ENCODE assay signal across 12 cellular contexts in genomic region chr7:101927389-101928306, GRCh38.
DNase-seq lines count a peak whose midpoint lies in the region; ATAC-seq and TF ChIP-seq lines count a peak whose summit lies in the region.
"Had no signal": no experiment of that assay in that cellular context is flagged by ENCODE, and none has a peak within 500 bp of the region (broad histone marks: within the 10 kb centered on the region; RNA-seq: fewer than 3 reads in every experiment).

No MANE protein-coding gene starts in this region.

- H3K4me3 ChIP-seq in SK-N-SH (ENCODE audit: low read depth in 2 of 2, low read length in 1 of 2) (no peak overlapping the region), fibroblast of pulmonary artery (replicated peaks; ENCODE audit: low read depth, low read length) (no peak overlapping the region), mesendoderm (ENCODE audit: low read length) (no peak overlapping the region)
- H3K4me3 ChIP-seq: skin epidermis had no signal

- H3K9me2 ChIP-seq in SK-N-SH = no peaks in the 10 kb centered on the region

- no peak overlapping the region for H3K9ac ChIP-seq in SK-N-SH
- H3K9ac ChIP-seq in mesendoderm (ENCODE audit: low read length) = no peak overlapping the region

- no peak overlapping the region for H2AK5ac ChIP-seq in mesendoderm (ENCODE audit: low read length)

- no peaks in the 10 kb centered on the region for H3K9me3 ChIP-seq in SK-N-SH

- no peak for TF ChIP-seq RAD21 in SK-N-SH (IDR thresholded peaks at IDR 0.05; ENCODE audit: low read length)

- H3K4me2 ChIP-seq in SK-N-SH (no peak overlapping the region), mesendoderm (ENCODE audit: low read length) (no peak overlapping the region)

- WGBS in SK-N-SH (ENCODE audit: low lambda C conversion rate) = 89% methylated on average over 24 of the region's 24 CpGs
- no CpG with 5 or more reads among the region's 24 CpGs for WGBS in mesendoderm (ENCODE audit: extremely low coverage, insufficient coverage, low lambda C conversion rate)

- H3K4me1 ChIP-seq in SK-N-SH (ENCODE audit: control insufficient read depth in 1 of 2, insufficient read depth in 2 of 2, low read depth in 1 of 2, low read length in 1 of 2) = peaks cover 9 to 19% of the 10 kb centered on the region in 2 experiments; a peak in 3 of 4 replicates
- peaks cover 8% of the 10 kb centered on the region for H3K4me1 ChIP-seq in mesendoderm (ENCODE audit: control insufficient read depth, low read depth, low read length)

- no peak overlapping the region for H4K8ac ChIP-seq in mesendoderm (ENCODE audit: low read depth, low read length)

- no peaks in the 10 kb centered on the region for H4K20me1 ChIP-seq in SK-N-SH (ENCODE audit: insufficient read depth)

- H2BK15ac ChIP-seq in mesendoderm (replicated peaks; ENCODE audit: low read depth) = no peak overlapping the region

- peaks cover 19% of the 10 kb centered on the region for H3F3A ChIP-seq in SK-N-SH (replicated peaks; ENCODE audit: insufficient read depth)

- peaks cover 83% of the 10 kb centered on the region for H3K79me2 ChIP-seq in SK-N-SH (ENCODE audit: insufficient read depth)
- H3K79me2 ChIP-seq in mesendoderm (ENCODE audit: control insufficient read depth, insufficient read depth, low read length) = peaks cover 75% of the 10 kb centered on the region

- H2BK120ac ChIP-seq in mesendoderm (ENCODE audit: low read depth, low read length) = no peak overlapping the region

- no peak overlapping the region for H4K5ac ChIP-seq in mesendoderm (ENCODE audit: low read length)

- TF ChIP-seq EP300 in SK-N-SH (IDR thresholded peaks at IDR 0.05; ENCODE audit: borderline replicate concordance in 1 of 2, low read depth in 1 of 2, low read length in 1 of 2) = no peak

- H3K27ac ChIP-seq in SK-N-SH (ENCODE audit: low read depth in 2 of 2, low read length in 1 of 2) = no peak overlapping the region
- no peak overlapping the region for H3K27ac ChIP-seq in mesendoderm (ENCODE audit: low read depth, low read length)
- H3K27ac ChIP-seq: skin epidermis had no signal

- TF ChIP-seq CTCF in SK-N-SH (IDR thresholded peaks at IDR 0.05) (no peak), fibroblast of pulmonary artery (IDR thresholded peaks at IDR 0.05; ENCODE audit: low read length, missing control alignments) (no peak)

- H3K56ac ChIP-seq in mesendoderm (ENCODE audit: low read length) = no peak overlapping the region

- no peak for DNase-seq in SK-N-SH
- peak; percentile 29 for DNase-seq in fibroblast of pulmonary artery (ENCODE audit: low read depth)
- DNase-seq in mesendoderm = no peak
- DNase-seq in NCI-H187 treated with DMSO at 0.1 percent for 48 hours (lab: John Stamatoyannopoulos, UW) = no peak
- DNase-seq in DMS53 treated with DMSO at 0.1 percent for 48 hours (lab: John Stamatoyannopoulos, UW; ENCODE audit: unreplicated experiment) = no peak
- DNase-seq: naive B cell, NCI-H1417, NCI-H510A, substantia nigra had no signal

- peaks cover 0 to 8% of the 10 kb centered on the region in 2 experiments for H3K36me3 ChIP-seq in SK-N-SH (replicated peaks in 1 of 2; ENCODE audit: control insufficient read depth in 1 of 2, insufficient read depth in 2 of 2, low read length in 1 of 2)
- H3K36me3 ChIP-seq in mesendoderm (ENCODE audit: control insufficient read depth, insufficient read depth, low read length) = no peaks in the 10 kb centered on the region

- no peak overlapping the region for H3K23ac ChIP-seq in mesendoderm (ENCODE audit: low read length)

- H3K27me3 ChIP-seq in SK-N-SH (ENCODE audit: insufficient read depth) (no peaks in the 10 kb centered on the region), mesendoderm (ENCODE audit: insufficient read depth, low read length, poor library complexity) (no peaks in the 10 kb centered on the region)

- ATAC-seq in GM21526 (IDR thresholded peaks at IDR 0.05; ENCODE audit: low FRiP score, unreplicated experiment) (no peak), GM18520 (IDR thresholded peaks at IDR 0.05; ENCODE audit: unreplicated experiment) (no peak)

- no peak overlapping the region for H2BK5ac ChIP-seq in mesendoderm (ENCODE audit: low read length)

- H2AFZ ChIP-seq in SK-N-SH (ENCODE audit: low read depth) = no peak overlapping the region

- POLR2A ChIA-PET in SK-N-SH (lab: Yijun Ruan, JAX) = no interaction called here

- H3K79me1 ChIP-seq in mesendoderm (ENCODE audit: low read length) = peaks cover 20% of the 10 kb centered on the region

- no peak overlapping the region for H3K4ac ChIP-seq in mesendoderm (ENCODE audit: low read depth, low read length)

- peak overlapping the region; percentile 25 for H3K18ac ChIP-seq in mesendoderm (ENCODE audit: low read length)

- CTCF ChIA-PET in SK-N-SH (lab: Yijun Ruan, JAX) = interaction anchor here (1.0 kb wide), 1 partner anchor 118 kb away, joined by 3 read pairs; no protein-coding TSS in a partner anchor

TF ChIP-seq in SK-N-SH, 30 proteins besides CTCF, POLR2A, EP300 and RAD21:
- 0 out of 2 replicates have a peak, but pooled peaks have one; percentile 19 for TF ChIP-seq RCOR1 (IDR thresholded peaks at IDR 0.05; ENCODE audit: low read length)
- TF ChIP-seq CHD2 (IDR thresholded peaks at IDR 0.05; ENCODE audit: low read length, partially characterized antibody) = no peak
